ENCODE assay signal across 1 cellular context in the genomic region with DNA sequence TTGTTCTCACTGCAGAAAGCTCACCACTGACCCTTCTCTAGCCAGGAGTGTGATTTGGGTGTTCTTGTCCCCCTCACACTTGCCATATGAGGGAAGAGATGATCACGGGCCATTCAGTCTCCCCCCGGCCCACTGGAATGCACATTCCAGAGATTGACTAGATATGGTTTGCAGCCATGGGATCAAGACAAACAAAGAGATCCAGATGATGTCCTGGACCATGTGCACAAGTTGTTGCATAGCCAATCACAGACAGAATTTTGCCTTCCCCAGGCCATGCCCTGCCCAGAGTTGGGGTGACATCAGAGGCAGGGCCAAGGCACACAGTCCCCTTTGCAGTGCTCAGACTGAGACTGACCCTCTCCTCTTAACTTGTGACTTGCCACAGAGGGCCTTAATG.
TF ChIP-seq lines count a peak whose summit lies in the region.

No MANE protein-coding gene starts in this region.

TF ChIP-seq in GM23338, 12 proteins besides CTCF, POLR2A, EP300 and RAD21:
- TF ChIP-seq EZH2phosphoT487 (IDR thresholded peaks at IDR 0.05; ENCODE audit: unreplicated experiment) (no peak), CREB1 (CRISPR knock-in tag; IDR thresholded peaks at IDR 0.05; ENCODE audit: low read depth) (no peak), ZNF331 (CRISPR knock-in tag; IDR thresholded peaks at IDR 0.05; ENCODE audit: low read depth) (no peak), STAT1 (IDR thresholded peaks at IDR 0.05; ENCODE audit: unreplicated experiment) (no peak), EZH2 (IDR thresholded peaks at IDR 0.05; ENCODE audit: low read depth, unreplicated experiment) (no peak), JUNB (IDR thresholded peaks at IDR 0.05; ENCODE audit: unreplicated experiment) (no peak)
- TF ChIP-seq, protein P1, sequence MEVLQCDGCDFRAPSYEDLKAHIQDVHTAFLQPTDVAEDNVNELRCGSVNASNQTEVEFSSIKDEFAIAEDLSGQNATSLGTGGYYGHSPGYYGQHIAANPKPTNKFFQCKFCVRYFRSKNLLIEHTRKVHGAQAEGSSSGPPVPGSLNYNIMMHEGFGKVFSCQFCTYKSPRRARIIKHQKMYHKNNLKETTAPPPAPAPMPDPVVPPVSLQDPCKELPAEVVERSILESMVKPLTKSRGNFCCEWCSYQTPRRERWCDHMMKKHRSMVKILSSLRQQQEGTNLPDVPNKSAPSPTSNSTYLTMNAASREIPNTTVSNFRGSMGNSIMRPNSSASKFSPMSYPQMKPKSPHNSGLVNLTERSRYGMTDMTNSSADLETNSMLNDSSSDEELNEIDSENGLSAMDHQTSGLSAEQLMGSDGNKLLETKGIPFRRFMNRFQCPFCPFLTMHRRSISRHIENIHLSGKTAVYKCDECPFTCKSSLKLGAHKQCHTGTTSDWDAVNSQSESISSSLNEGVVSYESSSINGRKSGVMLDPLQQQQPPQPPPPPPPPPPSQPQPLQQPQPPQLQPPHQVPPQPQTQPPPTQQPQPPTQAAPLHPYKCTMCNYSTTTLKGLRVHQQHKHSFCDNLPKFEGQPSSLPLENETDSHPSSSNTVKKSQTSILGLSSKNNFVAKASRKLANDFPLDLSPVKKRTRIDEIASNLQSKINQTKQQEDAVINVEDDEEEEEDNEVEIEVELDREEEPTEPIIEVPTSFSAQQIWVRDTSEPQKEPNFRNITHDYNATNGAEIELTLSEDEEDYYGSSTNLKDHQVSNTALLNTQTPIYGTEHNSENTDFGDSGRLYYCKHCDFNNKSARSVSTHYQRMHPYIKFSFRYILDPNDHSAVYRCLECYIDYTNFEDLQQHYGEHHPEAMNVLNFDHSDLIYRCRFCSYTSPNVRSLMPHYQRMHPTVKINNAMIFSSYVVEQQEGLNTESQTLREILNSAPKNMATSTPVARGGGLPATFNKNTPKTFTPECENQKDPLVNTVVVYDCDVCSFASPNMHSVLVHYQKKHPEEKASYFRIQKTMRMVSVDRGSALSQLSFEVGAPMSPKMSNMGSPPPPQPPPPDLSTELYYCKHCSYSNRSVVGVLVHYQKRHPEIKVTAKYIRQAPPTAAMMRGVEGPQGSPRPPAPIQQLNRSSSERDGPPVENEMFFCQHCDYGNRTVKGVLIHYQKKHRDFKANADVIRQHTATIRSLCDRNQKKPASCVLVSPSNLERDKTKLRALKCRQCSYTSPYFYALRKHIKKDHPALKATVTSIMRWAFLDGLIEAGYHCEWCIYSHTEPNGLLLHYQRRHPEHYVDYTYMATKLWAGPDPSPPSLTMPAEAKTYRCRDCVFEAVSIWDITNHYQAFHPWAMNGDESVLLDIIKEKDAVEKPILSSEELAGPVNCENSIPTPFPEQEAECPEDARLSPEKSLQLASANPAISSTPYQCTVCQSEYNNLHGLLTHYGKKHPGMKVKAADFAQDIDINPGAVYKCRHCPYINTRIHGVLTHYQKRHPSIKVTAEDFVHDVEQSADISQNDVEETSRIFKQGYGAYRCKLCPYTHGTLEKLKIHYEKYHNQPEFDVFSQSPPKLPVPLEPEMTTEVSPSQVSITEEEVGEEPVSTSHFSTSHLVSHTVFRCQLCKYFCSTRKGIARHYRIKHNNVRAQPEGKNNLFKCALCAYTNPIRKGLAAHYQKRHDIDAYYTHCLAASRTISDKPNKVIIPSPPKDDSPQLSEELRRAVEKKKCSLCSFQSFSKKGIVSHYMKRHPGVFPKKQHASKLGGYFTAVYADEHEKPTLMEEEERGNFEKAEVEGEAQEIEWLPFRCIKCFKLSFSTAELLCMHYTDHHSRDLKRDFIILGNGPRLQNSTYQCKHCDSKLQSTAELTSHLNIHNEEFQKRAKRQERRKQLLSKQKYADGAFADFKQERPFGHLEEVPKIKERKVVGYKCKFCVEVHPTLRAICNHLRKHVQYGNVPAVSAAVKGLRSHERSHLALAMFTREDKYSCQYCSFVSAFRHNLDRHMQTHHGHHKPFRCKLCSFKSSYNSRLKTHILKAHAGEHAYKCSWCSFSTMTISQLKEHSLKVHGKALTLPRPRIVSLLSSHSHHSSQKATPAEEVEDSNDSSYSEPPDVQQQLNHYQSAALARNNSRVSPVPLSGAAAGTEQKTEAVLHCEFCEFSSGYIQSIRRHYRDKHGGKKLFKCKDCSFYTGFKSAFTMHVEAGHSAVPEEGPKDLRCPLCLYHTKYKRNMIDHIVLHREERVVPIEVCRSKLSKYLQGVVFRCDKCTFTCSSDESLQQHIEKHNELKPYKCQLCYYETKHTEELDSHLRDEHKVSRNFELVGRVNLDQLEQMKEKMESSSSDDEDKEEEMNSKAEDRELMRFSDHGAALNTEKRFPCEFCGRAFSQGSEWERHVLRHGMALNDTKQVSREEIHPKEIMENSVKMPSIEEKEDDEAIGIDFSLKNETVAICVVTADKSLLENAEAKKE (CRISPR knock-in tag; IDR thresholded peaks at IDR 0.05) = no peak
- TF ChIP-seq, protein P2, sequence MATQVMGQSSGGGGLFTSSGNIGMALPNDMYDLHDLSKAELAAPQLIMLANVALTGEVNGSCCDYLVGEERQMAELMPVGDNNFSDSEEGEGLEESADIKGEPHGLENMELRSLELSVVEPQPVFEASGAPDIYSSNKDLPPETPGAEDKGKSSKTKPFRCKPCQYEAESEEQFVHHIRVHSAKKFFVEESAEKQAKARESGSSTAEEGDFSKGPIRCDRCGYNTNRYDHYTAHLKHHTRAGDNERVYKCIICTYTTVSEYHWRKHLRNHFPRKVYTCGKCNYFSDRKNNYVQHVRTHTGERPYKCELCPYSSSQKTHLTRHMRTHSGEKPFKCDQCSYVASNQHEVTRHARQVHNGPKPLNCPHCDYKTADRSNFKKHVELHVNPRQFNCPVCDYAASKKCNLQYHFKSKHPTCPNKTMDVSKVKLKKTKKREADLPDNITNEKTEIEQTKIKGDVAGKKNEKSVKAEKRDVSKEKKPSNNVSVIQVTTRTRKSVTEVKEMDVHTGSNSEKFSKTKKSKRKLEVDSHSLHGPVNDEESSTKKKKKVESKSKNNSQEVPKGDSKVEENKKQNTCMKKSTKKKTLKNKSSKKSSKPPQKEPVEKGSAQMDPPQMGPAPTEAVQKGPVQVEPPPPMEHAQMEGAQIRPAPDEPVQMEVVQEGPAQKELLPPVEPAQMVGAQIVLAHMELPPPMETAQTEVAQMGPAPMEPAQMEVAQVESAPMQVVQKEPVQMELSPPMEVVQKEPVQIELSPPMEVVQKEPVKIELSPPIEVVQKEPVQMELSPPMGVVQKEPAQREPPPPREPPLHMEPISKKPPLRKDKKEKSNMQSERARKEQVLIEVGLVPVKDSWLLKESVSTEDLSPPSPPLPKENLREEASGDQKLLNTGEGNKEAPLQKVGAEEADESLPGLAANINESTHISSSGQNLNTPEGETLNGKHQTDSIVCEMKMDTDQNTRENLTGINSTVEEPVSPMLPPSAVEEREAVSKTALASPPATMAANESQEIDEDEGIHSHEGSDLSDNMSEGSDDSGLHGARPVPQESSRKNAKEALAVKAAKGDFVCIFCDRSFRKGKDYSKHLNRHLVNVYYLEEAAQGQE (IDR thresholded peaks at IDR 0.05; ENCODE audit: unreplicated experiment) = no peak
- TF ChIP-seq, protein P3, sequence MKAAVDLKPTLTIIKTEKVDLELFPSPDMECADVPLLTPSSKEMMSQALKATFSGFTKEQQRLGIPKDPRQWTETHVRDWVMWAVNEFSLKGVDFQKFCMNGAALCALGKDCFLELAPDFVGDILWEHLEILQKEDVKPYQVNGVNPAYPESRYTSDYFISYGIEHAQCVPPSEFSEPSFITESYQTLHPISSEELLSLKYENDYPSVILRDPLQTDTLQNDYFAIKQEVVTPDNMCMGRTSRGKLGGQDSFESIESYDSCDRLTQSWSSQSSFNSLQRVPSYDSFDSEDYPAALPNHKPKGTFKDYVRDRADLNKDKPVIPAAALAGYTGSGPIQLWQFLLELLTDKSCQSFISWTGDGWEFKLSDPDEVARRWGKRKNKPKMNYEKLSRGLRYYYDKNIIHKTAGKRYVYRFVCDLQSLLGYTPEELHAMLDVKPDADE (IDR thresholded peaks at IDR 0.05) = no peak
